Comparison of ENCODE assay signal across 34 cellular contexts in genomic region chr12:52977195-52977594, GRCh38. TPM values are rescaled to one million over a fixed set of nuclear protein-coding genes. Genes with fewer than 3 reads are reported as not detected.
DNase-seq lines count a peak whose midpoint lies in the region; ATAC-seq, FAIRE-seq and TF ChIP-seq lines count a peak whose summit lies in the region.
"Had no signal": no experiment of that assay in that cellular context is flagged by ENCODE, and none has a peak within 500 bp of the region (broad histone marks: within the 10 kb centered on the region; RNA-seq: fewer than 3 reads in every experiment).

No MANE protein-coding gene starts in this region.

- 84% methylated on average over 4 of the region's 4 CpGs for WGBS in A549 (ENCODE audit: missing lambda C conversion rate)
- 25% methylated on average over 4 of the region's 4 CpGs for WGBS in K562 (ENCODE audit: insufficient coverage, low coverage, missing lambda C conversion rate)

- DNase-seq in A549 (ENCODE audit: low read depth in 1 of 2, low spot score in 1 of 2), result no peak
- DNase-seq in HT-29 (ENCODE audit: low spot score), result peak; percentile 0
- DNase-seq in K562 (ENCODE audit: extremely low read depth in 1 of 4, low spot score in 3 of 4), result no peak
- no peak for DNase-seq in mesothelial cell of epicardium (ENCODE audit: low spot score in 2 of 2, unreplicated experiment in 2 of 2)
- DNase-seq in middle frontal gyrus (ENCODE audit: extremely low spot score, low spot score), result no peak
- no peak for DNase-seq in MV-4-11 (lab: John Stamatoyannopoulos, UW)
- DNase-seq in head of caudate nucleus, result no peak
- DNase-seq in KBM-7, result no peak
- DNase-seq: activated B cell treated with CpG ODN at 0.5 μM for 24 hours; activated CD4-positive, alpha-beta T cell treated with anti-CD3 and anti-CD28 coated beads, Interleukin-2, amount 50 U/mL, for 1 hour; activated naive CD8-positive, alpha-beta T cell treated with anti-CD3 and anti-CD28 coated beads, Interleukin-2, amount 50 U/mL, for 24 hours; activated T-cell treated with anti-CD3 and anti-CD28 coated beads, Interleukin-2, amount 50 U/mL, for 4 hours; CD4-positive, alpha-beta T cell; foreskin fibroblast; GOT3; heart left ventricle; lower lobe of right lung; NCI-H146; NCI-H2107; NCI-H345; Peyer's patch; SIG-M5; stimulated activated CD4-positive, alpha-beta T cell treated with anti-CD3 and anti-CD28 coated beads, Interleukin-12 subunit alpha, Interleukin-12 subunit beta, amount 100 ng/mL, for 4 hours; stimulated activated CD4-positive, alpha-beta T cell treated with anti-CD3 and anti-CD28 coated beads, Interleukin-2, amount 100 ng/mL, for 48 hours; stimulated activated naive CD8-positive, alpha-beta T cell treated with anti-CD3 and anti-CD28 coated beads, Interleukin-15, amount 100 ng/mL, for 72 hours had no signal

- H3K9me3 ChIP-seq in A549, result no peaks in the 10 kb centered on the region
- H3K9me3 ChIP-seq in K562 (replicated peaks; ENCODE audit: control insufficient read depth, insufficient read depth, low read depth, low read length), result no peaks in the 10 kb centered on the region
- H3K9me3 ChIP-seq: esophagus muscularis mucosa, heart left ventricle, lower lobe of right lung, Peyer's patch had no signal

- peak overlapping the region; percentile 98 for H3K27ac Mint-ChIP-seq in mesothelial cell of epicardium
- H3K27ac Mint-ChIP-seq: activated B cell treated with CpG ODN at 0.5 μM for 24 hours; activated naive CD8-positive, alpha-beta T cell treated with anti-CD3 and anti-CD28 coated beads, Interleukin-2, amount 50 U/mL, for 24 hours; CD4-positive, alpha-beta T cell; dendritic cell treated with granulocyte-macrophage colony-stimulating factor and Interleukin-4, amounts not matched to agents 40 ng/mL and 50 ng/mL, for 4 days; stimulated activated naive CD8-positive, alpha-beta T cell treated with anti-CD3 and anti-CD28 coated beads, Interleukin-15, amount 100 ng/mL, for 72 hours had no signal

- H3K4me2 ChIP-seq in A549 (peak overlapping the region; percentile 55), K562 (ENCODE audit: insufficient read depth, low read length) (no peak overlapping the region)

- POLR2A ChIA-PET in A549 (lab: Yijun Ruan, JAX), result interaction anchor here (0.6 to 1.2 kb wide), 6 partner anchors 26 to 89 kb away, joined by 3 to 6 read pairs (median 4); partner anchors contain the start of genes EIF4B and KRT8
- POLR2A ChIA-PET in K562 (lab: Yijun Ruan, JAX), result interaction anchor here (0.8 kb wide), 2 partner anchors 12 to 29 kb away, joined by 4 to 5 read pairs; partner anchors contain the start of gene EIF4B

- H3K4me1 Mint-ChIP-seq in mesothelial cell of epicardium, result peaks cover 69% of the 10 kb centered on the region
- H3K4me1 Mint-ChIP-seq: activated B cell treated with CpG ODN at 0.5 μM for 24 hours; activated naive CD8-positive, alpha-beta T cell treated with anti-CD3 and anti-CD28 coated beads, Interleukin-2, amount 50 U/mL, for 24 hours; central memory CD8-positive, alpha-beta T cell had no signal

- peak overlapping the region; percentile 32 for H3K4me3 Mint-ChIP-seq in mesothelial cell of epicardium
- H3K4me3 Mint-ChIP-seq: activated B cell treated with CpG ODN at 0.5 μM for 24 hours; activated naive CD8-positive, alpha-beta T cell treated with anti-CD3 and anti-CD28 coated beads, Interleukin-2, amount 50 U/mL, for 24 hours; activated T-cell treated with anti-CD3 and anti-CD28 coated beads, Interleukin-2, amount 50 U/mL, for 4 hours; CD4-positive, alpha-beta T cell; central memory CD8-positive, alpha-beta T cell; dendritic cell treated with granulocyte-macrophage colony-stimulating factor and Interleukin-4, amounts not matched to agents 40 ng/mL and 50 ng/mL, for 4 days; neural crest cell; stimulated activated naive CD8-positive, alpha-beta T cell treated with anti-CD3 and anti-CD28 coated beads, Interleukin-15, amount 100 ng/mL, for 72 hours had no signal

- no peak for ATAC-seq in A549
- ATAC-seq in K562, result no peak
- ATAC-seq: activated naive CD8-positive, alpha-beta T cell treated with anti-CD3 and anti-CD28 coated beads, Interleukin-2, amount 50 U/mL, for 24 hours; activated T-cell treated with anti-CD3 and anti-CD28 coated beads, Interleukin-2, amount 50 U/mL, for 4 hours; heart left ventricle; lower lobe of right lung; sciatic nerve; stimulated activated naive CD8-positive, alpha-beta T cell treated with anti-CD3 and anti-CD28 coated beads, Interleukin-15, amount 100 ng/mL, for 72 hours had no signal

- no peak for TF ChIP-seq CTCF in A549 (IDR thresholded peaks at IDR 0.05)
- no peak for TF ChIP-seq CTCF in K562 (IDR thresholded peaks at IDR 0.05 in 2 of 3, conservative IDR thresholded peaks at IDR 0.05 in 1 of 3; ENCODE audit: insufficient read depth in 2 of 3, low read depth in 1 of 3, low read length in 3 of 3)
- TF ChIP-seq CTCF in mesothelial cell of epicardium (IDR thresholded peaks at IDR 0.05; ENCODE audit: unreplicated experiment), result no peak

- H3K79me2 ChIP-seq in K562 (ENCODE audit: control insufficient read depth, insufficient read depth, low read length), result no peaks in the 10 kb centered on the region

- H3K27me3 ChIP-seq in K562 (ENCODE audit: control insufficient read depth in 2 of 2, insufficient read depth in 2 of 2, low read length in 2 of 2), result no peaks in the 10 kb centered on the region
- H3K27me3 ChIP-seq: Peyer's patch had no signal

- no peaks in the 10 kb centered on the region for H3K9me3 Mint-ChIP-seq in mesothelial cell of epicardium
- H3K9me3 Mint-ChIP-seq: activated B cell treated with CpG ODN at 0.5 μM for 24 hours; activated naive CD8-positive, alpha-beta T cell treated with anti-CD3 and anti-CD28 coated beads, Interleukin-2, amount 50 U/mL, for 24 hours; activated T-cell treated with anti-CD3 and anti-CD28 coated beads, Interleukin-2, amount 50 U/mL, for 4 hours; CD4-positive, alpha-beta T cell; central memory CD8-positive, alpha-beta T cell; dendritic cell treated with granulocyte-macrophage colony-stimulating factor and Interleukin-4, amounts not matched to agents 40 ng/mL and 50 ng/mL, for 4 days; neural crest cell; stimulated activated naive CD8-positive, alpha-beta T cell treated with anti-CD3 and anti-CD28 coated beads, Interleukin-15, amount 100 ng/mL, for 72 hours had no signal

- no peaks in the 10 kb centered on the region for H3K27me3 Mint-ChIP-seq in mesothelial cell of epicardium (ENCODE audit: low read depth)

- CTCF ChIA-PET in A549 (lab: Yijun Ruan, JAX) (interaction anchor here (0.6 to 44.4 kb wide), 17 partner anchors 9 to 839 kb away, joined by 3 to 1736 read pairs (median 4); partner anchors contain the start of genes KRT18 and KRT8), K562 (lab: Yijun Ruan, JAX; ENCODE audit: low intra/inter-chr PET ratio) (interaction anchor here (0.6 to 10.4 kb wide), 3 partner anchors 9 to 93 kb away, joined by 3 to 398 read pairs (median 4); no protein-coding TSS in a partner anchor)

- H3K36me3 ChIP-seq in K562 (ENCODE audit: control insufficient read depth, insufficient read depth, low read length), result no peaks in the 10 kb centered on the region
- H3K36me3 ChIP-seq: esophagus muscularis mucosa, heart left ventricle, lower lobe of right lung, Peyer's patch had no signal

- peaks cover 58% of the 10 kb centered on the region for H3K4me1 ChIP-seq in A549
- H3K4me1 ChIP-seq in K562 (replicated peaks in 1 of 2; ENCODE audit: control insufficient read depth in 2 of 2, insufficient read depth in 2 of 2, low read length in 2 of 2), result peaks cover 13 to 26% of the 10 kb centered on the region in 2 experiments; a peak in 3 of 5 replicates

- H3K36me3 Mint-ChIP-seq in mesothelial cell of epicardium, result no peaks in the 10 kb centered on the region

- H3K4me3 ChIP-seq in A549, result no peak overlapping the region
- no peak overlapping the region for H3K4me3 ChIP-seq in K562
- H3K4me3 ChIP-seq: esophagus muscularis mucosa, heart left ventricle, lower lobe of right lung, Peyer's patch had no signal

- TF ChIP-seq RAD21 in A549 (conservative IDR thresholded peaks at IDR 0.05 in 1 of 2, IDR thresholded peaks at IDR 0.05 in 1 of 2), result no peak
- no peak for TF ChIP-seq RAD21 in K562 (CRISPR knock-in tag; conservative IDR thresholded peaks at IDR 0.05 in 1 of 2, IDR thresholded peaks at IDR 0.05 in 1 of 2)

- TF ChIP-seq EP300 in A549 (IDR thresholded peaks at IDR 0.05) (no peak), K562 (IDR thresholded peaks at IDR 0.05; ENCODE audit: low read length) (no peak)

- intact Hi-C loops in K562 (cut with micrococcal nuclease), result no loop called here
- intact Hi-C loops in head of caudate nucleus (cut with DNase I), result loop anchor here (5.0 to 10.0 kb wide), 2 partner anchors 90 to 832 kb away; no protein-coding TSS in a partner anchor

- no TSS peak for BruUV-seq in K562 (replicated peaks; lab: Mats Ljungman, UMichigan)

- FAIRE-seq in A549 (lab: Jason Lieb, UNC) (no peak), K562 (lab: Jason Lieb, UNC) (no peak)
- FAIRE-seq: A204.1, D721Med, endometrium, GM18507 had no signal

- H3K9me1 ChIP-seq in K562 (ENCODE audit: control insufficient read depth, insufficient read depth, low read length), result peaks cover 6% of the 10 kb centered on the region

- no peak overlapping the region for H3K9ac ChIP-seq in K562 (ENCODE audit: insufficient read depth in 1 of 2, low read depth in 2 of 2, low read length in 2 of 2)

- TF ChIP-seq POLR2A in A549 (IDR thresholded peaks at IDR 0.05; ENCODE audit: low read length), result no peak
- TF ChIP-seq POLR2A in K562 (conservative IDR thresholded peaks at IDR 0.05), result no peak

- H4K20me1 ChIP-seq in K562 (replicated peaks; ENCODE audit: control insufficient read depth, insufficient read depth, low read length), result no peaks in the 10 kb centered on the region

- peak overlapping the region; percentile 19; the same call in 1 of the 2 replicates for H2AFZ ChIP-seq in K562 (ENCODE audit: low read depth, low read length)

- H3K27ac ChIP-seq in A549 (peak overlapping the region; percentile 90 to 91), K562 (ENCODE audit: extremely low read depth, low read depth, low read length) (no peak overlapping the region)
- H3K27ac ChIP-seq: esophagus muscularis mucosa, heart left ventricle, lower lobe of right lung, Peyer's patch had no signal

- in situ Hi-C loops in K562 (cut with MboI), result no loop called here
- in situ Hi-C loops in KBM-7 (cut with MboI; ENCODE audit: low pct_unique_long_range_greater_than_20kb, low sequenced_read_pairs), result loop anchor here (25.0 kb wide), 1 partner anchor 590 kb away; the partner anchor contains the start of gene KRT84

RNA-seq across cellular contexts. Expression of gene KRT18, which starts 28.3 kb away (rescaled TPM):
- polyA plus RNA-seq in A549 (2011; rRNA removed) (2,476 and 2,635 TPM in 2 replicates), A549 (2017; fragmentation: RNase III; extraction: RNeasy Plus Mini Kit Qiagen cat#74134 plus additional on column Dnase treatment) (2,534 to 2,941 TPM (median 2,752 TPM) in 3 replicates), K562 (2011; rRNA removed) (349 and 358 TPM in 2 replicates), K562 (2014; fragmentation: Illumina TruSeq; extraction: Trizol) (323 and 346 TPM in 2 replicates), K562 (2014; fragmentation: Nextera tagmentation; extraction: Ambion mirVana) (10 to 100 TPM; 26.3 to 34.2 TPM), K562 (2014; rRNA removed) (231 and 235 TPM in 2 replicates)
- 2,127 and 2,527 TPM in 2 replicates for polyA plus RNA-seq in A549 (2012; cell fraction: cytosol; rRNA removed)
- 3,075 and 3,600 TPM in 2 replicates for polyA plus RNA-seq in A549 (2012; cell fraction: nucleus; rRNA removed)
- polyA minus RNA-seq in A549 (2011; rRNA and poly(A)+ RNA removed), result 2,971 and 3,475 TPM in 2 replicates
- 9,796 and 10,041 TPM in 2 replicates for total RNA-seq in HT-29 (2014; rRNA removed; shearing (Covaris generic))
- total RNA-seq in K562 (2011; cell fraction: chromatin; rRNA removed; ENCODE audit: low replicate concordance), result 104 and 217 TPM in 2 replicates
- total RNA-seq in K562 (2011; cell fraction: nucleolus; rRNA removed), result 123 and 155 TPM in 2 replicates
- 141 and 184 TPM in 2 replicates for total RNA-seq in K562 (2011; cell fraction: nucleoplasm; rRNA removed)
- total RNA-seq in K562 (2014; rRNA removed) (486 and 561 TPM in 2 replicates), K562 (2014; rRNA removed; fragmentation: Illumina TruSeq; extraction: Trizol) (206 and 246 TPM in 2 replicates), K562 (2015; rRNA removed; fragmentation: Illumina TruSeq; extraction: Trizol) (279 and 281 TPM in 2 replicates), K562 (2021) (332 and 346 TPM in 2 replicates), mesothelial cell of epicardium (714 to 762 TPM (median 725 TPM) in 3 replicates)
- 448 and 603 TPM in 2 replicates for polyA plus RNA-seq in K562 (2011; cell fraction: cytosol; rRNA removed)
- 384 and 542 TPM in 2 replicates for polyA plus RNA-seq in K562 (2011; cell fraction: nucleus; rRNA removed)
- polyA plus RNA-seq in K562 (2012), result 369 and 519 TPM in 2 replicates
- polyA minus RNA-seq in K562 (2011; rRNA and poly(A)+ RNA removed), result 306 and 320 TPM in 2 replicates
- 439 and 476 TPM in 2 replicates for polyA minus RNA-seq in K562 (2011; cell fraction: cytosol; rRNA and poly(A)+ RNA removed)
- polyA minus RNA-seq in K562 (2011; cell fraction: nucleus; rRNA and poly(A)+ RNA removed), result 86.2 and 137 TPM in 2 replicates

RNA-seq across cellular contexts. Expression of gene EIF4B, which starts 29.1 kb away (rescaled TPM):
- polyA plus RNA-seq in A549 (2011; rRNA removed) (577 and 650 TPM in 2 replicates), A549 (2017; fragmentation: RNase III; extraction: RNeasy Plus Mini Kit Qiagen cat#74134 plus additional on column Dnase treatment) (363 to 377 TPM (median 375 TPM) in 3 replicates), K562 (2011; rRNA removed) (489 and 497 TPM in 2 replicates), K562 (2014; fragmentation: Illumina TruSeq; extraction: Trizol) (552 and 578 TPM in 2 replicates), K562 (2014; fragmentation: Nextera tagmentation; extraction: Ambion mirVana) (100 to 1,000 TPM; 138 to 150 TPM), K562 (2014; rRNA removed) (312 and 317 TPM in 2 replicates)
- 209 and 256 TPM in 2 replicates for polyA plus RNA-seq in A549 (2012; cell fraction: cytosol; rRNA removed)
- polyA plus RNA-seq in A549 (2012; cell fraction: nucleus; rRNA removed), result 167 and 231 TPM in 2 replicates
- 707 and 843 TPM in 2 replicates for polyA minus RNA-seq in A549 (2011; rRNA and poly(A)+ RNA removed)
- total RNA-seq in HT-29 (2014; rRNA removed; shearing (Covaris generic)), result 401 and 417 TPM in 2 replicates
- total RNA-seq in K562 (2011; cell fraction: chromatin; rRNA removed; ENCODE audit: low replicate concordance), result 260 and 374 TPM in 2 replicates
- 137 and 149 TPM in 2 replicates for total RNA-seq in K562 (2011; cell fraction: nucleolus; rRNA removed)
- 211 and 264 TPM in 2 replicates for total RNA-seq in K562 (2011; cell fraction: nucleoplasm; rRNA removed)
- total RNA-seq in K562 (2014; rRNA removed) (617 and 636 TPM in 2 replicates), K562 (2014; rRNA removed; fragmentation: Illumina TruSeq; extraction: Trizol) (669 and 710 TPM in 2 replicates), K562 (2015; rRNA removed; fragmentation: Illumina TruSeq; extraction: Trizol) (624 and 636 TPM in 2 replicates), K562 (2021) (535 and 617 TPM in 2 replicates), mesothelial cell of epicardium (544 to 576 TPM (median 554 TPM) in 3 replicates)
- 278 and 542 TPM in 2 replicates for polyA plus RNA-seq in K562 (2011; cell fraction: cytosol; rRNA removed)
- polyA plus RNA-seq in K562 (2011; cell fraction: nucleus; rRNA removed), result 180 and 236 TPM in 2 replicates
- 383 and 523 TPM in 2 replicates for polyA plus RNA-seq in K562 (2012)
- polyA minus RNA-seq in K562 (2011; rRNA and poly(A)+ RNA removed), result 1,377 and 1,493 TPM in 2 replicates
- polyA minus RNA-seq in K562 (2011; cell fraction: cytosol; rRNA and poly(A)+ RNA removed), result 466 and 538 TPM in 2 replicates
- polyA minus RNA-seq in K562 (2011; cell fraction: nucleus; rRNA and poly(A)+ RNA removed), result 102 and 253 TPM in 2 replicates

Comparison
In these comparisons a context has a peak if more than half of its experiments do, and no peak if none do; other contexts are left out.
1. RNA of gene KRT18, which starts 28.3 kb away (total RNA-seq): 9,796 to 10,041 TPM in HT-29; 714 to 762 TPM in mesothelial cell of epicardium and 104 to 561 TPM in K562; every median in the first group is over 10 times any median in the second.